In the genomic region with DNA sequence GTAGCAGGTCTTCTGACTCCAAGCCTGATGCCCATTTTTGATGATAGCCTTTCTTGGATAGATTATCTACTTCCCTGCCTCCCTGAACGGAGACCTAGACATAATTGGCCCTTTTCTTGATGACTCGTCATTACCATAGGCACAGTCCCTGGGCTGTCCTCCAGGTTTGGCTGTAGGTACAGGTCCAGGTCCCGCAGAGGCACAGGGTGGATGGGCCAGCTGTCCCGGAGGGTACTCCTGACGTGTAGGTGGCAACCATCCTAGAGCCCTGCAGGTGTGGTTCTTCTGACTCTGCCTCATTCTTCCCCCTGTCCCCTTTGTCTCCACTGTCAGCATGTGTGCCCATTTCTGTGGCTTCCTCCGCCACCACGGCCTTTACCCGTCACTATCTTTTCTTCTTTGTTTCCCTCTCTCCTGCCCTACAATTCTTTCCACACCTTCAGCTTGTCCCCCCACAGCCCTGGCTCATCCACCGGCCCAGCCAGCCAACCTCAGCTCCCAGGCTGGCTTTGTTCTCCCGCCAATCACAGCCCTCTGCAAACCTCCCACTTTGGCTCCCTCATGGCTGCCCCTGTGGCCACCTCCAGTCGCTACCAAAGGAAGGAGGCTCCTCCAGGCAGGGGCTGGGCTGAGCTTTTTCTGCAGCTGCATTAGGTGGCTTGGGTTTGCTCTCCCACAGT, we compare ENCODE assay signal across 14 cellular contexts.
DNase-seq lines count a peak whose midpoint lies in the region; ATAC-seq and TF ChIP-seq lines count a peak whose summit lies in the region.
"Had no signal": no experiment of that assay in that cellular context is flagged by ENCODE, and none has a peak within 500 bp of the region (broad histone marks: within the 10 kb centered on the region; RNA-seq: fewer than 3 reads in every experiment).

No MANE protein-coding gene starts in this region.

- H3K36me3 ChIP-seq in HEK293 (ENCODE audit: control insufficient read depth in 2 of 2, insufficient read depth in 1 of 2, low read length in 2 of 2) (no peaks in the 10 kb centered on the region; a peak in 1 of 3 replicates), psoas muscle (ENCODE audit: insufficient read depth in 1 of 2, low read depth in 1 of 2) (no peaks in the 10 kb centered on the region)

- H3K9me3 Mint-ChIP-seq in WTC11 = peaks cover 15% of the 10 kb centered on the region
- peaks cover 11 to 17% of the 10 kb centered on the region in 2 donors for H3K9me3 Mint-ChIP-seq in activated naive CD4-positive, alpha-beta T cell treated with anti-CD3 and anti-CD28 coated beads, Interleukin-2, amount 50 U/mL, for 72 hours

- CTCF ChIA-PET in HEK293 (lab: Yijun Ruan, JAX) (interaction anchor here (0.6 to 0.7 kb wide), 3 partner anchors 81 to 140 kb away, joined by 3 read pairs; no protein-coding TSS in a partner anchor), WTC11 (lab: Charles Lee) (no interaction called here)

- no peaks in the 10 kb centered on the region for H3K9me3 ChIP-seq in HEK293 (ENCODE audit: control insufficient read depth, insufficient read depth, low read depth, low read length)
- H3K9me3 ChIP-seq in psoas muscle = no peaks in the 10 kb centered on the region

- H3K4me3 ChIP-seq in HEK293 (ENCODE audit: low read depth, low read length) (no peak overlapping the region), psoas muscle (no peak overlapping the region)

- WGBS in psoas muscle, 3 donors = 73 to 78% (median 74%) methylated on average over 11 of the region's 11 CpGs

- H3K4me1 Mint-ChIP-seq in WTC11 = peaks cover 42% of the 10 kb centered on the region

- no peak overlapping the region for H3K27ac Mint-ChIP-seq in WTC11
- no peak overlapping the region for H3K27ac Mint-ChIP-seq in activated naive CD4-positive, alpha-beta T cell treated with anti-CD3 and anti-CD28 coated beads, Interleukin-2, amount 50 U/mL, for 72 hours
- H3K27ac Mint-ChIP-seq: activated naive CD8-positive, alpha-beta T cell had no signal

- H3K27me3 ChIP-seq in psoas muscle (ENCODE audit: insufficient read depth in 3 of 3, low read length in 2 of 3) = no peaks in the 10 kb centered on the region

- POLR2A ChIA-PET in HEK293 (lab: Yijun Ruan, JAX) (interaction anchor here (0.7 kb wide), 1 partner anchor 54 kb away, joined by 6 read pairs; no protein-coding TSS in a partner anchor), WTC11 (lab: Charles Lee) (no interaction called here)

- no peak for DNase-seq in WTC11 (ENCODE audit: low spot score)
- peak in 1 of 2 donors; percentile 48 for DNase-seq in psoas muscle
- no peak for DNase-seq in DMS79 treated with DMSO at 0.1 percent for 48 hours (lab: John Stamatoyannopoulos, UW)
- no peak for DNase-seq in activated naive CD4-positive, alpha-beta T cell treated with anti-CD3 and anti-CD28 coated beads, Interleukin-2, amount 50 U/mL, for 72 hours (ENCODE audit: low spot score in 2 of 2)
- DNase-seq: activated CD8-positive, alpha-beta memory T cell treated with anti-CD3 and anti-CD28 coated beads, Interleukin-2, amount 50 U/mL, for 4 hours; EL; foreskin fibroblast; NCI-H2029 treated with DMSO at 0.1 percent for 48 hours had no signal

- intact Hi-C loops in psoas muscle (cut with DNase I) = no loop called here

- no peak overlapping the region for H3K4me3 Mint-ChIP-seq in WTC11
- H3K4me3 Mint-ChIP-seq: activated naive CD8-positive, alpha-beta T cell had no signal

- TF ChIP-seq CTCF in HEK293 (tag by site-specific recombination; IDR thresholded peaks at IDR 0.05) (no peak), WTC11 (IDR thresholded peaks at IDR 0.05) (no peak), psoas muscle (IDR thresholded peaks at IDR 0.05) (no peak)

- peaks cover 4% of the 10 kb centered on the region; the same call in 1 of the 2 replicates for H3K4me1 ChIP-seq in HEK293 (ENCODE audit: control insufficient read depth, insufficient read depth, low read length)
- peaks cover 27% of the 10 kb centered on the region for H3K4me1 ChIP-seq in psoas muscle

- H3K27ac ChIP-seq in HEK293 (ENCODE audit: extremely low read depth, low read depth, low read length) = no peak overlapping the region
- H3K27ac ChIP-seq in psoas muscle = peak overlapping the region; percentile 16
- H3K27ac ChIP-seq: C4-2B had no signal

- no peaks in the 10 kb centered on the region; the same call in none of the 2 replicates for H3K36me3 Mint-ChIP-seq in WTC11
- no peaks in the 10 kb centered on the region for H3K36me3 Mint-ChIP-seq in activated naive CD4-positive, alpha-beta T cell treated with anti-CD3 and anti-CD28 coated beads, Interleukin-2, amount 50 U/mL, for 72 hours

- ATAC-seq in WTC11 (peak; percentile 51), esophagus mucosa (peak; percentile 5), psoas muscle (peak in 1 of 4 donors; percentile 8), HG02970 (IDR thresholded peaks at IDR 0.05; ENCODE audit: low FRiP score, unreplicated experiment) (no peak), GM18909 (IDR thresholded peaks at IDR 0.05; ENCODE audit: poor library complexity, unreplicated experiment) (no peak)
- no peak for ATAC-seq in activated naive CD4-positive, alpha-beta T cell treated with anti-CD3 and anti-CD28 coated beads, Interleukin-2, amount 50 U/mL, for 72 hours

- no peaks in the 10 kb centered on the region for H3K27me3 Mint-ChIP-seq in WTC11 (ENCODE audit: low read depth)
- H3K27me3 Mint-ChIP-seq: activated naive CD8-positive, alpha-beta T cell had no signal

TF ChIP-seq in HEK293, 187 proteins besides CTCF, POLR2A, EP300 and RAD21 (continues in another document):
- TF ChIP-seq, protein P1, sequence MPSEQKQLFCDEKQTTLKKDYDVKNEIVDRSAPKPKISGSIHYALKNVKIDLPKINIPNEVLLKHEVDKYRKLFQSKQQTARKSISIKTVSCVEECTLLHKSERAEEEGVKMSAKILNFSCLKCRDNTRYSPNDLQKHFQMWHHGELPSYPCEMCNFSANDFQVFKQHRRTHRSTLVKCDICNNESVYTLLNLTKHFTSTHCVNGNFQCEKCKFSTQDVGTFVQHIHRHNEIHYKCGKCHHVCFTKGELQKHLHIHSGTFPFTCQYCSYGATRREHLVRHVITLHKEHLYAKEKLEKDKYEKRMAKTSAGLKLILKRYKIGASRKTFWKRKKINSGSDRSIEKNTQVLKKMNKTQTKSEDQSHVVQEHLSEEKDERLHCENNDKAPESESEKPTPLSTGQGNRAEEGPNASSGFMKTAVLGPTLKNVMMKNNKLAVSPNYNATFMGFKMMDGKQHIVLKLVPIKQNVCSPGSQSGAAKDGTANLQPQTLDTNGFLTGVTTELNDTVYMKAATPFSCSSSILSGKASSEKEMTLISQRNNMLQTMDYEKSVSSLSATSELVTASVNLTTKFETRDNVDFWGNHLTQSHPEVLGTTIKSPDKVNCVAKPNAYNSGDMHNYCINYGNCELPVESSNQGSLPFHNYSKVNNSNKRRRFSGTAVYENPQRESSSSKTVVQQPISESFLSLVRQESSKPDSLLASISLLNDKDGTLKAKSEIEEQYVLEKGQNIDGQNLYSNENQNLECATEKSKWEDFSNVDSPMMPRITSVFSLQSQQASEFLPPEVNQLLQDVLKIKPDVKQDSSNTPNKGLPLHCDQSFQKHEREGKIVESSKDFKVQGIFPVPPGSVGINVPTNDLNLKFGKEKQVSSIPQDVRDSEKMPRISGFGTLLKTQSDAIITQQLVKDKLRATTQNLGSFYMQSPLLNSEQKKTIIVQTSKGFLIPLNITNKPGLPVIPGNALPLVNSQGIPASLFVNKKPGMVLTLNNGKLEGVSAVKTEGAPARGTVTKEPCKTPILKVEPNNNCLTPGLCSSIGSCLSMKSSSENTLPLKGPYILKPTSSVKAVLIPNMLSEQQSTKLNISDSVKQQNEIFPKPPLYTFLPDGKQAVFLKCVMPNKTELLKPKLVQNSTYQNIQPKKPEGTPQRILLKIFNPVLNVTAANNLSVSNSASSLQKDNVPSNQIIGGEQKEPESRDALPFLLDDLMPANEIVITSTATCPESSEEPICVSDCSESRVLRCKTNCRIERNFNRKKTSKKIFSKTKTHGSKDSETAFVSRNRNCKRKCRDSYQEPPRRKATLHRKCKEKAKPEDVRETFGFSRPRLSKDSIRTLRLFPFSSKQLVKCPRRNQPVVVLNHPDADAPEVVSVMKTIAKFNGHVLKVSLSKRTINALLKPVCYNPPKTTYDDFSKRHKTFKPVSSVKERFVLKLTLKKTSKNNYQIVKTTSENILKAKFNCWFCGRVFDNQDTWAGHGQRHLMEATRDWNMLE (tag by site-specific recombination; conservative IDR thresholded peaks at IDR 0.05; ENCODE audit: low read depth) = no peak

TF ChIP-seq in WTC11, 78 proteins besides CTCF, POLR2A, EP300 and RAD21 (continues in another document):
- TF ChIP-seq, protein P2, sequence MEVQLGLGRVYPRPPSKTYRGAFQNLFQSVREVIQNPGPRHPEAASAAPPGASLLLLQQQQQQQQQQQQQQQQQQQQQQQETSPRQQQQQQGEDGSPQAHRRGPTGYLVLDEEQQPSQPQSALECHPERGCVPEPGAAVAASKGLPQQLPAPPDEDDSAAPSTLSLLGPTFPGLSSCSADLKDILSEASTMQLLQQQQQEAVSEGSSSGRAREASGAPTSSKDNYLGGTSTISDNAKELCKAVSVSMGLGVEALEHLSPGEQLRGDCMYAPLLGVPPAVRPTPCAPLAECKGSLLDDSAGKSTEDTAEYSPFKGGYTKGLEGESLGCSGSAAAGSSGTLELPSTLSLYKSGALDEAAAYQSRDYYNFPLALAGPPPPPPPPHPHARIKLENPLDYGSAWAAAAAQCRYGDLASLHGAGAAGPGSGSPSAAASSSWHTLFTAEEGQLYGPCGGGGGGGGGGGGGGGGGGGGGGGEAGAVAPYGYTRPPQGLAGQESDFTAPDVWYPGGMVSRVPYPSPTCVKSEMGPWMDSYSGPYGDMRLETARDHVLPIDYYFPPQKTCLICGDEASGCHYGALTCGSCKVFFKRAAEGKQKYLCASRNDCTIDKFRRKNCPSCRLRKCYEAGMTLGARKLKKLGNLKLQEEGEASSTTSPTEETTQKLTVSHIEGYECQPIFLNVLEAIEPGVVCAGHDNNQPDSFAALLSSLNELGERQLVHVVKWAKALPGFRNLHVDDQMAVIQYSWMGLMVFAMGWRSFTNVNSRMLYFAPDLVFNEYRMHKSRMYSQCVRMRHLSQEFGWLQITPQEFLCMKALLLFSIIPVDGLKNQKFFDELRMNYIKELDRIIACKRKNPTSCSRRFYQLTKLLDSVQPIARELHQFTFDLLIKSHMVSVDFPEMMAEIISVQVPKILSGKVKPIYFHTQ (CRISPR knock-in tag; IDR thresholded peaks at IDR 0.05) = no peak
- TF ChIP-seq, protein P3, sequence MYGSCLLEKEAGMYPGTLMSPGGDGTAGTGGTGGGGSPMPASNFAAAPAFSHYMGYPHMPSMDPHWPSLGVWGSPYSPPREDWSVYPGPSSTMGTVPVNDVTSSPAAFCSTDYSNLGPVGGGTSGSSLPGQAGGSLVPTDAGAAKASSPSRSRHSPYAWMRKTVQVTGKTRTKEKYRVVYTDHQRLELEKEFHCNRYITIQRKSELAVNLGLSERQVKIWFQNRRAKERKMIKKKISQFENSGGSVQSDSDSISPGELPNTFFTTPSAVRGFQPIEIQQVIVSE (CRISPR knock-in tag; IDR thresholded peaks at IDR 0.05; ENCODE audit: borderline replicate concordance) = no peak
- TF ChIP-seq EMX1 (CRISPR knock-in tag; IDR thresholded peaks at IDR 0.05) = no peak

Comparison
In these comparisons a context has a peak if more than half of its experiments do, and no peak if none do; other contexts are left out.
1. ATAC-seq: peak in WTC11 (single experiment) and esophagus mucosa (single experiment); none in activated naive CD4-positive, alpha-beta T cell treated with anti-CD3 and anti-CD28 coated beads, Interleukin-2, amount 50 U/mL, for 72 hours (0 of 2), HG02970 (single experiment) and GM18909 (single experiment).